28 cellular contexts compared by ENCODE assay signal in genomic region chr7:154666768-154667167, GRCh38.
"Had no signal": no experiment of that assay in that cellular context is flagged by ENCODE, and none has a peak within 500 bp of the region (broad histone marks: within the 10 kb centered on the region; RNA-seq: fewer than 3 reads in every experiment).

No MANE protein-coding gene starts in this region.

- H3K4me3 ChIP-seq: colonic mucosa, coronary artery, dorsolateral prefrontal cortex, esophagus muscularis mucosa, esophagus squamous epithelium, gastrocnemius medialis, gastroesophageal sphincter, heart left ventricle, heart right ventricle had no signal

- H3K27me3 ChIP-seq: colonic mucosa, dorsolateral prefrontal cortex, esophagus muscularis mucosa, esophagus squamous epithelium, foreskin keratinocyte, gastrocnemius medialis, gastroesophageal sphincter, heart left ventricle, heart right ventricle had no signal

- DNase-seq: colonic mucosa; cortex of kidney; dermis blood vessel endothelial cell; dorsolateral prefrontal cortex; effector CD4-positive, alpha-beta T cell; effector CD8-positive, alpha-beta T cell; effector memory CD4-positive, alpha-beta T cell; effector memory CD8-positive, alpha-beta T cell; endodermal cell; erythroblast; esophagus squamous epithelium; foreskin fibroblast; foreskin keratinocyte; foreskin melanocyte; gastrocnemius medialis; glutamatergic neuron; head of caudate nucleus; heart left ventricle; heart right ventricle had no signal

- H3K4me1 ChIP-seq: colonic mucosa, esophagus muscularis mucosa, esophagus squamous epithelium, foreskin keratinocyte, gastrocnemius medialis, gastroesophageal sphincter, heart left ventricle, heart right ventricle had no signal

- H3K27ac ChIP-seq: colonic mucosa, coronary artery, dorsolateral prefrontal cortex, epithelial cell of prostate, esophagus muscularis mucosa, esophagus squamous epithelium, foreskin keratinocyte, gastrocnemius medialis, gastroesophageal sphincter, heart left ventricle, heart right ventricle had no signal

- H3K36me3 ChIP-seq: colonic mucosa, esophagus muscularis mucosa, esophagus squamous epithelium, gastrocnemius medialis, heart left ventricle, heart right ventricle had no signal

- ATAC-seq: effector memory CD8-positive, alpha-beta T cell; esophagus mucosa; foreskin keratinocyte; gastrocnemius medialis; gastroesophageal sphincter; heart left ventricle; heart right ventricle had no signal

- FAIRE-seq: colon, endometrium, endothelial cell of umbilical vein, frontal cortex had no signal

- H3K9me3 ChIP-seq: colonic mucosa, gastrocnemius medialis had no signal
